In the genomic region with DNA sequence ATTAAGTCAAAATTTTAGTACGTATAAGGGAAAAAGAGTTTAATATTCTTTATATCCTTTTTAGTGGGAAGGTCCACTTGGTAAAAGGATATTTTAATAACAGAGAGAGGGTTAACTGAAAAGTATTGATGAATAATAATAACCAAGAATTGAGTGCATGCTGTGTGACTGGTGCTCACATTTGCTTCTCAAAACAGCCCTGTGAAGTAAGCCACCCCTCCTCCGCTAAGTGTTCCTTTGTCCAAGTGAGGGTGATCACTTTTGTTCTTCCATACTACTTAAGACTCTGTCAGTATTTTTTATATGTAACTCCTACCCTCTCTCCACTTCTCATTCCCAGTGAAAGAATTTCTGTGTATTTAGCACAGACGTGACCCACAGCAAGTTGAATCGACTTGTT, we compare ENCODE assay signal across 12 cellular contexts. TPM values are rescaled to one million over a fixed set of nuclear protein-coding genes. Genes with fewer than 3 reads are reported as not detected.
DNase-seq lines count a peak whose midpoint lies in the region; ATAC-seq and TF ChIP-seq lines count a peak whose summit lies in the region.
"Had no signal": no experiment of that assay in that cellular context is flagged by ENCODE, and none has a peak within 500 bp of the region (broad histone marks: within the 10 kb centered on the region; RNA-seq: fewer than 3 reads in every experiment).

No MANE protein-coding gene starts in this region.

- intact Hi-C loops in transverse colon (cut with DNase I; ENCODE audit: low total_unique reads): no loop called here

- H3K27ac ChIP-seq in ACC112 (ENCODE audit: low read depth, low read length) (peak overlapping the region; percentile 97), epithelial cell of prostate (peak overlapping the region; percentile 78), muscle layer of duodenum (ENCODE audit: low read length) (peak overlapping the region; percentile 2), transverse colon (peak overlapping the region in 1 of 4 donors; percentile 6)

- H3K27me3 Mint-ChIP-seq in stimulated activated naive CD8-positive, alpha-beta T cell treated with anti-CD3 and anti-CD28 coated beads, Interleukin-15, amount 100 ng/mL, for 72 hours: no peaks in the 10 kb centered on the region

- no peak overlapping the region for H3K27ac Mint-ChIP-seq in stimulated activated naive CD8-positive, alpha-beta T cell treated with anti-CD3 and anti-CD28 coated beads, Interleukin-15, amount 100 ng/mL, for 72 hours

- in situ Hi-C loops in SK-MEL-5 (cut with HindIII; ENCODE audit: low pct_unique_long_range_greater_than_20kb, low sequenced_read_pairs) (no loop called here), transverse colon (cut with MboI; ENCODE audit: low pct_ligation_motif_present in 1 of 4, low pct_unique_long_range_greater_than_20kb in 1 of 4, low sequenced_read_pairs in 3 of 4) (no loop called here)

- no peak for TF ChIP-seq CTCF in transverse colon (IDR thresholded peaks at IDR 0.05)

- TF ChIP-seq EP300 in transverse colon (IDR thresholded peaks at IDR 0.05; ENCODE audit: low read depth): no peak

- H3K36me3 ChIP-seq in ACC112 (ENCODE audit: insufficient read depth, low read length) (peaks cover 5% of the 10 kb centered on the region; the same call in 1 of the 2 replicates), muscle layer of duodenum (ENCODE audit: control insufficient read depth in 1 of 2, insufficient read depth in 2 of 2, low read length in 2 of 2) (peaks cover 6 to 25% of the 10 kb centered on the region in 2 donors), transverse colon (peaks cover 0 to 15% (median 5%) of the 10 kb centered on the region in 4 donors)

- peaks cover 72% of the 10 kb centered on the region for H3K79me2 ChIP-seq in ACC112 (ENCODE audit: control insufficient read depth, insufficient read depth, low read length, unreplicated experiment)

- DNase-seq in SK-MEL-5 (ENCODE audit: low read depth, low spot score) (peak; percentile 50), epithelial cell of prostate (ENCODE audit: low read depth, low spot score) (no peak), DMS53 (lab: John Stamatoyannopoulos, UW) (no peak), transverse colon (no peak)
- DNase-seq in stimulated activated naive CD8-positive, alpha-beta T cell treated with anti-CD3 and anti-CD28 coated beads, Interleukin-15, amount 100 ng/mL, for 72 hours: no peak
- DNase-seq: activated naive CD4-positive, alpha-beta T cell treated with anti-CD3 and anti-CD28 coated beads, Interleukin-2, amount 50 U/mL, for 16 hours; DMS79; NCI-H1092; sigmoid colon had no signal

- no peak overlapping the region for H3K4me3 Mint-ChIP-seq in stimulated activated naive CD8-positive, alpha-beta T cell treated with anti-CD3 and anti-CD28 coated beads, Interleukin-15, amount 100 ng/mL, for 72 hours

- H3K4me1 Mint-ChIP-seq in stimulated activated naive CD8-positive, alpha-beta T cell treated with anti-CD3 and anti-CD28 coated beads, Interleukin-15, amount 100 ng/mL, for 72 hours: peaks cover 17% of the 10 kb centered on the region

- no peak for ATAC-seq in stimulated activated naive CD8-positive, alpha-beta T cell treated with anti-CD3 and anti-CD28 coated beads, Interleukin-15, amount 100 ng/mL, for 72 hours
- ATAC-seq in HG03378 (IDR thresholded peaks at IDR 0.05; ENCODE audit: unreplicated experiment): no peak

- H2AFZ ChIP-seq in ACC112 (ENCODE audit: low read length, unreplicated experiment): peak overlapping the region; percentile 16

- H3K4me3 ChIP-seq in ACC112 (ENCODE audit: low read depth, low read length) (peak overlapping the region; percentile 52), muscle layer of duodenum (ENCODE audit: low read depth in 1 of 2, low read length in 2 of 2) (no peak overlapping the region), transverse colon (no peak overlapping the region)
- H3K4me3 ChIP-seq: sigmoid colon had no signal

- WGBS in transverse colon (ENCODE audit: low coverage in 1 of 2), 2 donors: 81 to 87% methylated on average over 4 of the region's 4 CpGs

- no peaks in the 10 kb centered on the region for H3K9me3 ChIP-seq in muscle layer of duodenum (ENCODE audit: control insufficient read depth in 1 of 2, low read length in 2 of 2)
- H3K9me3 ChIP-seq in transverse colon: no peaks in the 10 kb centered on the region
- H3K9me3 ChIP-seq: sigmoid colon had no signal

- no peak for TF ChIP-seq POLR2A in transverse colon (IDR thresholded peaks at IDR 0.05)

- no peaks in the 10 kb centered on the region for H3K27me3 ChIP-seq in ACC112 (ENCODE audit: insufficient read depth, low read length)
- no peaks in the 10 kb centered on the region for H3K27me3 ChIP-seq in muscle layer of duodenum (ENCODE audit: low read depth, low read length)
- H3K27me3 ChIP-seq in transverse colon: no peaks in the 10 kb centered on the region
- H3K27me3 ChIP-seq: sigmoid colon had no signal

- H3K9me3 Mint-ChIP-seq in stimulated activated naive CD8-positive, alpha-beta T cell treated with anti-CD3 and anti-CD28 coated beads, Interleukin-15, amount 100 ng/mL, for 72 hours: no peaks in the 10 kb centered on the region

- peaks cover 58% of the 10 kb centered on the region for H3K4me1 ChIP-seq in ACC112 (ENCODE audit: control insufficient read depth, insufficient read depth, low read length, unreplicated experiment)
- no peaks in the 10 kb centered on the region for H3K4me1 ChIP-seq in muscle layer of duodenum (ENCODE audit: control insufficient read depth in 1 of 2, insufficient read depth in 2 of 2, low read length in 2 of 2)
- H3K4me1 ChIP-seq in transverse colon: peaks cover 0 to 31% (median 14%) of the 10 kb centered on the region in 4 donors

RNA-seq across cellular contexts. Expression of gene SLC44A1, which starts 51.5 kb away (rescaled TPM):
- total RNA-seq in SK-MEL-5 (2014; rRNA removed; shearing (Covaris generic)): 140 and 141 TPM in 2 replicates
- polyA plus RNA-seq in SK-MEL-5 (2015; cell fraction: cytosol; rRNA removed): 76.3 and 114 TPM in 2 replicates
- 29.4 and 38.9 TPM in 2 replicates for polyA plus RNA-seq in SK-MEL-5 (2015; cell fraction: nucleus; rRNA removed)
- 10 to 100 TPM; 39.3 to 94.1 (median 58.3) TPM for total RNA-seq in transverse colon
